ENCODE assay signal across 8 cellular contexts in the genomic region with DNA sequence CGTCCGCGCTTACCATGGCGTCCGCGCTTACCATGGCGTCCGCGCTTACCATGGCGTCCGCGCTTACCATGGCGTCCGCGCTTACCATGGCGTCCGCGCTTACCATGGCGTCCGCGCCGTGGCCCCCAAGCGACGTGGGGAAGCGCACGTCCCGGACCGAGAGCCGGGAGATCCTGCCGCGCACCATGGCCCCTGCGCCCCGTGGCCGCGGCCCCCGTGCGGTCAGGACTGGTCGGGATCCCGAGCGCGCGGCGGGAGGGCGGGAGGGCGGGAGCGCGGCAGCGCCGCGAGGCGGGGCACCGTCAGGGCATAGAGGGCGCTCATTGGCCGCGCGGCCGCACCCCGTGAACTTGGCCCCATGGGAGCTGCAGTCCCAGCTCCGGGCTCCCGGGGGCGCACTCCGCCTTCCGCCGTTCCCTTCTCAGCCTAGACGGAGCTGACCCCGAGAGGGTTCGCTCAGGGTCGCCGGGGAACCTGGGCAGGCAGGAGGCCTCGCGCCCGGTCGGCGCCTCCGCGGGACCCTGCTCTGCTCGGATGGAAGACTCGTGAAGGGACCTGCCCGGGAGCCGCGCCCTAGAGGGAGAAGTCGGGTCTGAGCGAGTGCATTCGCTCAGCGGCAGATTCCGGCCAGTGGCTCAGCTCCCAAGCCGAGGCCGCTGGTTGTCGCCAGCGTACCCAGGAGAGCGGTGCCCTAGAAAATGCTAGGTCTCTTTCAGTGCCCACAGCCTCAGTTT. TPM values are rescaled to one million over a fixed set of nuclear protein-coding genes. Genes with fewer than 3 reads are reported as not detected.
A peak's percentile ranks its signal among the peaks of the same experiment; 100 is the strongest.
DNase-seq lines count a peak whose midpoint lies in the region; ATAC-seq lines count a peak whose summit lies in the region.

A gene with protein sequence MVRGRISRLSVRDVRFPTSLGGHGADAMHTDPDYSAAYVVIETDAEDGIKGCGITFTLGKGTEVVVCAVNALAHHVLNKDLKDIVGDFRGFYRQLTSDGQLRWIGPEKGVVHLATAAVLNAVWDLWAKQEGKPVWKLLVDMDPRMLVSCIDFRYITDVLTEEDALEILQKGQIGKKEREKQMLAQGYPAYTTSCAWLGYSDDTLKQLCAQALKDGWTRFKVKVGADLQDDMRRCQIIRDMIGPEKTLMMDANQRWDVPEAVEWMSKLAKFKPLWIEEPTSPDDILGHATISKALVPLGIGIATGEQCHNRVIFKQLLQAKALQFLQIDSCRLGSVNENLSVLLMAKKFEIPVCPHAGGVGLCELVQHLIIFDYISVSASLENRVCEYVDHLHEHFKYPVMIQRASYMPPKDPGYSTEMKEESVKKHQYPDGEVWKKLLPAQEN (minus strand): TSS at position 230 of the 734 bp plus-strand sequence. CDS start 43 bp downstream, at position 187.

- H3K4me3 Mint-ChIP-seq in activated naive CD4-positive, alpha-beta T cell treated with anti-CD3 and anti-CD28 coated beads, Interleukin-2, amount 10 ng/mL, durations not matched to agents 7 days and 5 days: peak within 1 kb of the TSS; percentile 82

- H3K36me3 ChIP-seq in HUES48 (ENCODE audit: control insufficient read depth, insufficient read depth, low read length) (peaks cover 9% of the 10 kb centered on the region; the same call in 1 of the 2 replicates), SK-N-MC (ENCODE audit: insufficient read depth, low read length) (no peaks in the 10 kb centered on the region)

- H3K27ac ChIP-seq in HUES48 (ENCODE audit: low read depth, low read length): peak within 1 kb of the TSS; percentile 93
- H3K27ac ChIP-seq in SK-N-MC: no peak within 1 kb of the TSS
- H3K27ac ChIP-seq in temporal lobe (ENCODE audit: low read depth, low read length): peak within 1 kb of the TSS; percentile 87

- H3K4me1 ChIP-seq in HUES48 (ENCODE audit: control insufficient read depth, insufficient read depth, low read length): 0 out of 2 replicates have a peak, but pooled peaks cover 5% of the 10 kb centered on the region

- peaks cover 21% of the 10 kb centered on the region for H3K36me3 Mint-ChIP-seq in activated naive CD4-positive, alpha-beta T cell treated with anti-CD3 and anti-CD28 coated beads, Interleukin-2, amount 10 ng/mL, durations not matched to agents 7 days and 5 days

- H3K27me3 ChIP-seq in HUES48 (ENCODE audit: control insufficient read depth, insufficient read depth, low read length): no peaks in the 10 kb centered on the region

- H3K9ac ChIP-seq in HUES48 (ENCODE audit: low read depth, low read length) (peak within 1 kb of the TSS; percentile 83), SK-N-MC (ENCODE audit: insufficient read length) (no peak within 1 kb of the TSS)

- peak within 1 kb of the TSS; percentile 96 for H3K27ac Mint-ChIP-seq in activated naive CD4-positive, alpha-beta T cell treated with anti-CD3 and anti-CD28 coated beads, Interleukin-2, amount 10 ng/mL, durations not matched to agents 7 days and 5 days

- H3K9me3 Mint-ChIP-seq in activated naive CD4-positive, alpha-beta T cell treated with anti-CD3 and anti-CD28 coated beads, Interleukin-2, amount 10 ng/mL, durations not matched to agents 7 days and 5 days: no peaks in the 10 kb centered on the region

- peak within 1 kb of the TSS; percentile 89 for H3K4me3 ChIP-seq in HUES48 (ENCODE audit: low read depth, low read length)
- H3K4me3 ChIP-seq in SK-N-MC: peak within 1 kb of the TSS; percentile 62

- peaks cover 44% of the 10 kb centered on the region for H3K4me1 Mint-ChIP-seq in activated naive CD4-positive, alpha-beta T cell treated with anti-CD3 and anti-CD28 coated beads, Interleukin-2, amount 10 ng/mL, durations not matched to agents 7 days and 5 days

- ATAC-seq in GM21381 (IDR thresholded peaks at IDR 0.05; ENCODE audit: unreplicated experiment): peak; percentile 77

- H3K9me3 ChIP-seq in HUES48 (ENCODE audit: control insufficient read depth, insufficient read depth, low read length) (0 out of 2 replicates have a peak, but pooled peaks cover 2% of the 10 kb centered on the region), SK-N-MC (ENCODE audit: low read depth, low read length) (no peaks in the 10 kb centered on the region)

- peaks cover 14% of the 10 kb centered on the region for H3K27me3 Mint-ChIP-seq in activated naive CD4-positive, alpha-beta T cell treated with anti-CD3 and anti-CD28 coated beads, Interleukin-2, amount 10 ng/mL, durations not matched to agents 7 days and 5 days

- peak; percentile 37 for DNase-seq in DMS114 treated with DMSO at 0.1 percent for 48 hours (lab: John Stamatoyannopoulos, UW; ENCODE audit: unreplicated experiment)
- no peak for DNase-seq in SK-N-MC (ENCODE audit: low read depth, low spot score)
- DNase-seq in activated naive CD4-positive, alpha-beta T cell treated with anti-CD3 and anti-CD28 coated beads, Interleukin-2, amount 10 ng/mL, durations not matched to agents 7 days and 5 days: peak; percentile 90
- peak; percentile 66 for DNase-seq in globus pallidus (ENCODE audit: low spot score)
- peak; percentile 4 for DNase-seq in occipital lobe (lab: John Stamatoyannopoulos, UW)

- CTCF ChIA-PET in activated naive CD4-positive, alpha-beta T cell treated with anti-CD3 and anti-CD28 coated beads, Interleukin-2, amount 10 ng/mL, durations not matched to agents 7 days and 5 days (lab: Charles Lee): interaction anchor here (0.8 to 7.3 kb wide), 13 partner anchors 9 to 444 kb away, joined by 3 to 71 read pairs (median 5); partner anchors contain the start of gene THOC1

RNA-seq across cellular contexts. Expression of the gene that starts here (rescaled TPM):
- total RNA-seq in occipital lobe (2.7 TPM), temporal lobe (4.7 TPM)
